ENCODE assay signal across 1 cellular context in genomic region chr7:102447311-102447710, GRCh38.
TF ChIP-seq lines count a peak whose summit lies in the region.

No MANE protein-coding gene starts in this region.

TF ChIP-seq in IMR-90, 13 proteins besides CTCF, POLR2A, EP300 and RAD21:
- TF ChIP-seq MAFK (IDR thresholded peaks at IDR 0.05; ENCODE audit: low read depth, low read length) (no peak), NFE2L2 (IDR thresholded peaks at IDR 0.05; ENCODE audit: low read depth, low read length) (no peak), FOS (IDR thresholded peaks at IDR 0.05; ENCODE audit: low read depth, low read length) (no peak), RCOR1 (IDR thresholded peaks at IDR 0.05; ENCODE audit: insufficient replicate concordance, low read length) (no peak), CHD1 (IDR thresholded peaks at IDR 0.05; ENCODE audit: low read depth, low read length) (no peak), MAZ (IDR thresholded peaks at IDR 0.05; ENCODE audit: borderline replicate concordance, low read depth, low read length) (no peak), SMC3 (IDR thresholded peaks at IDR 0.05; ENCODE audit: low read depth, low read length) (no peak), BHLHE40 (IDR thresholded peaks at IDR 0.05; ENCODE audit: low read depth, low read length) (no peak), MXI1 (IDR thresholded peaks at IDR 0.05; ENCODE audit: borderline replicate concordance, low read depth, low read length) (no peak), CEBPB (IDR thresholded peaks at IDR 0.05; ENCODE audit: low read depth, low read length) (no peak), RFX5 (IDR thresholded peaks at IDR 0.05; ENCODE audit: low read depth, low read length) (no peak)
- TF ChIP-seq, protein P1, sequence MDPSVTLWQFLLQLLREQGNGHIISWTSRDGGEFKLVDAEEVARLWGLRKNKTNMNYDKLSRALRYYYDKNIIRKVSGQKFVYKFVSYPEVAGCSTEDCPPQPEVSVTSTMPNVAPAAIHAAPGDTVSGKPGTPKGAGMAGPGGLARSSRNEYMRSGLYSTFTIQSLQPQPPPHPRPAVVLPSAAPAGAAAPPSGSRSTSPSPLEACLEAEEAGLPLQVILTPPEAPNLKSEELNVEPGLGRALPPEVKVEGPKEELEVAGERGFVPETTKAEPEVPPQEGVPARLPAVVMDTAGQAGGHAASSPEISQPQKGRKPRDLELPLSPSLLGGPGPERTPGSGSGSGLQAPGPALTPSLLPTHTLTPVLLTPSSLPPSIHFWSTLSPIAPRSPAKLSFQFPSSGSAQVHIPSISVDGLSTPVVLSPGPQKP (IDR thresholded peaks at IDR 0.05; ENCODE audit: borderline replicate concordance, low read depth, low read length) = no peak
- TF ChIP-seq, protein P2, sequence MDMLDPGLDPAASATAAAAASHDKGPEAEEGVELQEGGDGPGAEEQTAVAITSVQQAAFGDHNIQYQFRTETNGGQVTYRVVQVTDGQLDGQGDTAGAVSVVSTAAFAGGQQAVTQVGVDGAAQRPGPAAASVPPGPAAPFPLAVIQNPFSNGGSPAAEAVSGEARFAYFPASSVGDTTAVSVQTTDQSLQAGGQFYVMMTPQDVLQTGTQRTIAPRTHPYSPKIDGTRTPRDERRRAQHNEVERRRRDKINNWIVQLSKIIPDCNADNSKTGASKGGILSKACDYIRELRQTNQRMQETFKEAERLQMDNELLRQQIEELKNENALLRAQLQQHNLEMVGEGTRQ (IDR thresholded peaks at IDR 0.05; ENCODE audit: low read depth, low read length) = no peak
